In genomic region chr1:91732291-91732953, GRCh38 we compare ENCODE assay signal across 1 cellular context.
TF ChIP-seq lines count a peak whose summit lies in the region.

No MANE protein-coding gene starts in this region.

TF ChIP-seq in GM12878, 131 proteins besides CTCF, POLR2A, EP300 and RAD21 (continued from another document):
- TF ChIP-seq, protein P1, sequence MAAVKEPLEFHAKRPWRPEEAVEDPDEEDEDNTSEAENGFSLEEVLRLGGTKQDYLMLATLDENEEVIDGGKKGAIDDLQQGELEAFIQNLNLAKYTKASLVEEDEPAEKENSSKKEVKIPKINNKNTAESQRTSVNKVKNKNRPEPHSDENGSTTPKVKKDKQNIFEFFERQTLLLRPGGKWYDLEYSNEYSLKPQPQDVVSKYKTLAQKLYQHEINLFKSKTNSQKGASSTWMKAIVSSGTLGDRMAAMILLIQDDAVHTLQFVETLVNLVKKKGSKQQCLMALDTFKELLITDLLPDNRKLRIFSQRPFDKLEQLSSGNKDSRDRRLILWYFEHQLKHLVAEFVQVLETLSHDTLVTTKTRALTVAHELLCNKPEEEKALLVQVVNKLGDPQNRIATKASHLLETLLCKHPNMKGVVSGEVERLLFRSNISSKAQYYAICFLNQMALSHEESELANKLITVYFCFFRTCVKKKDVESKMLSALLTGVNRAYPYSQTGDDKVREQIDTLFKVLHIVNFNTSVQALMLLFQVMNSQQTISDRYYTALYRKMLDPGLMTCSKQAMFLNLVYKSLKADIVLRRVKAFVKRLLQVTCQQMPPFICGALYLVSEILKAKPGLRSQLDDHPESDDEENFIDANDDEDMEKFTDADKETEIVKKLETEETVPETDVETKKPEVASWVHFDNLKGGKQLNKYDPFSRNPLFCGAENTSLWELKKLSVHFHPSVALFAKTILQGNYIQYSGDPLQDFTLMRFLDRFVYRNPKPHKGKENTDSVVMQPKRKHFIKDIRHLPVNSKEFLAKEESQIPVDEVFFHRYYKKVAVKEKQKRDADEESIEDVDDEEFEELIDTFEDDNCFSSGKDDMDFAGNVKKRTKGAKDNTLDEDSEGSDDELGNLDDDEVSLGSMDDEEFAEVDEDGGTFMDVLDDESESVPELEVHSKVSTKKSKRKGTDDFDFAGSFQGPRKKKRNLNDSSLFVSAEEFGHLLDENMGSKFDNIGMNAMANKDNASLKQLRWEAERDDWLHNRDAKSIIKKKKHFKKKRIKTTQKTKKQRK (IDR thresholded peaks at IDR 0.05; ENCODE audit: low read depth, low read length), result no peak
- TF ChIP-seq IRF4 (IDR thresholded peaks at IDR 0.05; ENCODE audit: low read depth, low read length) (no peak), RELA (IDR thresholded peaks at IDR 0.05; ENCODE audit: borderline replicate concordance, partially characterized antibody) (no peak), SUPT20H (IDR thresholded peaks at IDR 0.05; ENCODE audit: borderline replicate concordance, control insufficient read depth, low read depth, low read length) (no peak), JUNB (IDR thresholded peaks at IDR 0.05) (no peak), TARDBP (IDR thresholded peaks at IDR 0.05; ENCODE audit: borderline replicate concordance) (no peak), RAD51 (IDR thresholded peaks at IDR 0.05) (no peak), ZNF592 (IDR thresholded peaks at IDR 0.05) (no peak)
